Comparison of ENCODE assay signal across 1 cellular context in genomic region chr19:57914517-57914916, GRCh38.
TF ChIP-seq lines count a peak whose summit lies in the region.

No MANE protein-coding gene starts in this region.

TF ChIP-seq in liver, 16 proteins besides CTCF, POLR2A, EP300 and RAD21:
- TF ChIP-seq GABPA (IDR thresholded peaks at IDR 0.05 in 1 of 2, conservative IDR thresholded peaks at IDR 0.05 in 1 of 2): peak in 1 of 2 donors; percentile 47
- no peak for TF ChIP-seq REST (IDR thresholded peaks at IDR 0.05)
- TF ChIP-seq RXRA (IDR thresholded peaks at IDR 0.05): peak in 1 of 2 donors; percentile 51
- peak in 1 of 2 donors; percentile 71 for TF ChIP-seq HNF4A (conservative IDR thresholded peaks at IDR 0.05)
- TF ChIP-seq JUND (IDR thresholded peaks at IDR 0.05): peak in 1 of 2 donors; percentile 29
- TF ChIP-seq FOXA2 (IDR thresholded peaks at IDR 0.05): peak; percentile 12
